In the genomic region with DNA sequence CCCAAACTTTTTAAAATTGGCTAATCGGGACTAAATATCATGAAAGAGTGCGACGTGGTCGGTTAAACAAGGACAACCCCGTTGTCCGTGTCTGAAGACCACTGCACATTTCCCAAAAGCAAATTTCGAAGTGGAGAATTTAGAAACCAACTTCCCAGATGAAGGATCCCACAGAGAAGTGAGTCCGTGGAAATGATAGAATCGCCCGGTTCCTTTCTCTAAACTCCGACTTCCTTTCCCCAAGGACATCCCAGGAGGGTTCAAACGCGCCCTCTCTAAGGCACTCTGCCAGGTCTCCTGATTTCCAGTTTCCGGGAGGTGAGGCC, we compare ENCODE assay signal across 12 cellular contexts. TPM values are rescaled to one million over a fixed set of nuclear protein-coding genes. Genes with fewer than 3 reads are reported as not detected.
DNase-seq lines count a peak whose midpoint lies in the region; ATAC-seq and TF ChIP-seq lines count a peak whose summit lies in the region.
"Had no signal": no experiment of that assay in that cellular context is flagged by ENCODE, and none has a peak within 500 bp of the region (broad histone marks: within the 10 kb centered on the region; RNA-seq: fewer than 3 reads in every experiment).

No MANE protein-coding gene starts in this region.

- H3K27ac ChIP-seq in liver (ENCODE audit: low read depth in 1 of 2, low read length in 2 of 2) (peak overlapping the region; percentile 56 to 65), suprapubic skin (no peak overlapping the region), prostate gland (peak overlapping the region in 1 of 2 donors; percentile 67)

- no peak for TF ChIP-seq POLR2A in suprapubic skin (IDR thresholded peaks at IDR 0.05)
- no peak for TF ChIP-seq POLR2A in prostate gland (IDR thresholded peaks at IDR 0.05)

- POLR2A ChIA-PET in activated CD8-positive, alpha-beta T cell treated with anti-CD3 and anti-CD28 coated beads for 36 hours (lab: Charles Lee), result no interaction called here

- H3K27ac Mint-ChIP-seq in activated CD8-positive, alpha-beta T cell treated with anti-CD3 and anti-CD28 coated beads for 36 hours, result no peak overlapping the region

- H3K36me3 ChIP-seq in liver (ENCODE audit: control insufficient read depth in 4 of 4, insufficient read depth in 3 of 4, low read depth in 1 of 4, low read length in 3 of 4), result peaks cover 0 to 2% (median 0%) of the 10 kb centered on the region in 4 donors
- H3K36me3 ChIP-seq in suprapubic skin, result peaks cover 7% of the 10 kb centered on the region
- H3K36me3 ChIP-seq in prostate gland, result no peaks in the 10 kb centered on the region

- no peak for TF ChIP-seq CTCF in activated CD8-positive, alpha-beta T cell treated with anti-CD3 and anti-CD28 coated beads for 36 hours (IDR thresholded peaks at IDR 0.05)
- TF ChIP-seq CTCF in liver (IDR thresholded peaks at IDR 0.05; ENCODE audit: low read depth, low read length, missing input control) (no peak), suprapubic skin (IDR thresholded peaks at IDR 0.05) (no peak), prostate gland (IDR thresholded peaks at IDR 0.05) (no peak)

- no peak for TF ChIP-seq EP300 in suprapubic skin (IDR thresholded peaks at IDR 0.05)

- H3K4me3 ChIP-seq in liver (ENCODE audit: low read depth in 1 of 3, low read length in 3 of 3) (peak overlapping the region in 2 of 3 donors; percentile 8 to 13), suprapubic skin (peak overlapping the region; percentile 92), prostate gland (no peak overlapping the region)

- no peaks in the 10 kb centered on the region for H3K27me3 ChIP-seq in liver (ENCODE audit: control insufficient read depth in 4 of 4, insufficient read depth in 4 of 4, low read length in 3 of 4)
- H3K27me3 ChIP-seq in suprapubic skin, result no peaks in the 10 kb centered on the region
- no peaks in the 10 kb centered on the region for H3K27me3 ChIP-seq in prostate gland (replicated peaks; ENCODE audit: insufficient read depth)

- peaks cover 20% of the 10 kb centered on the region for H3K4me1 Mint-ChIP-seq in activated T-cell treated with anti-CD3 and anti-CD28 coated beads, Interleukin-2, amount 50 U/mL, for 4 hours (ENCODE audit: low read depth)
- peaks cover 12% of the 10 kb centered on the region for H3K4me1 Mint-ChIP-seq in activated CD8-positive, alpha-beta T cell treated with anti-CD3 and anti-CD28 coated beads for 36 hours (ENCODE audit: low read depth)

- H3K9me3 ChIP-seq in liver (ENCODE audit: control insufficient read depth in 4 of 4, low read length in 3 of 4) (no peaks in the 10 kb centered on the region), suprapubic skin (no peaks in the 10 kb centered on the region), prostate gland (no peaks in the 10 kb centered on the region)

- no peak for TF ChIP-seq RAD21 in liver (IDR thresholded peaks at IDR 0.05)

- intact Hi-C loops in activated CD8-positive, alpha-beta T cell treated with anti-CD3 and anti-CD28 coated beads for 36 hours (cut with micrococcal nuclease), result loop anchor here (5.0 to 10.0 kb wide), 2 partner anchors 103 to 280 kb away; partner anchors contain the start of gene CFAP20
- intact Hi-C loops in prostate gland (cut with DNase I), result loop anchor here (5.0 to 10.0 kb wide), 3 partner anchors 103 to 470 kb away; partner anchors contain the start of genes CFAP20 and CSNK2A2

- peak overlapping the region; percentile 84 for H3K4me3 Mint-ChIP-seq in activated T-cell treated with anti-CD3 and anti-CD28 coated beads, Interleukin-2, amount 50 U/mL, for 4 hours
- peak overlapping the region; percentile 75 for H3K4me3 Mint-ChIP-seq in activated CD8-positive, alpha-beta T cell treated with anti-CD3 and anti-CD28 coated beads for 36 hours

- H3K27me3 Mint-ChIP-seq in activated T-cell treated with anti-CD3 and anti-CD28 coated beads, Interleukin-2, amount 50 U/mL, for 4 hours (ENCODE audit: low read depth), result peaks cover 8% of the 10 kb centered on the region
- H3K27me3 Mint-ChIP-seq in activated CD8-positive, alpha-beta T cell treated with anti-CD3 and anti-CD28 coated beads for 36 hours, result peaks cover 5% of the 10 kb centered on the region

- H3K4me1 ChIP-seq in liver (ENCODE audit: control insufficient read depth in 4 of 4, insufficient read depth in 4 of 4, low read length in 3 of 4) (peaks cover 8 to 53% (median 42%) of the 10 kb centered on the region in 4 donors), suprapubic skin (peaks cover 57% of the 10 kb centered on the region), prostate gland (replicated peaks) (peaks cover 35% of the 10 kb centered on the region)

- CTCF ChIA-PET in activated CD8-positive, alpha-beta T cell treated with anti-CD3 and anti-CD28 coated beads for 36 hours (lab: Charles Lee), result interaction anchor here (0.7 to 3.2 kb wide), 8 partner anchors 8 to 282 kb away, joined by 3 to 16 read pairs (median 6); partner anchors contain the start of gene CFAP20

- no peaks in the 10 kb centered on the region for H3K36me3 Mint-ChIP-seq in activated T-cell treated with anti-CD3 and anti-CD28 coated beads, Interleukin-2, amount 50 U/mL, for 4 hours (ENCODE audit: insufficient read depth)
- H3K36me3 Mint-ChIP-seq in activated CD8-positive, alpha-beta T cell treated with anti-CD3 and anti-CD28 coated beads for 36 hours (ENCODE audit: low read depth), result no peaks in the 10 kb centered on the region

- no peaks in the 10 kb centered on the region for H3K9me3 Mint-ChIP-seq in activated T-cell treated with anti-CD3 and anti-CD28 coated beads, Interleukin-2, amount 50 U/mL, for 4 hours
- H3K9me3 Mint-ChIP-seq in activated CD8-positive, alpha-beta T cell treated with anti-CD3 and anti-CD28 coated beads for 36 hours, result no peaks in the 10 kb centered on the region

- ATAC-seq in activated T-cell treated with anti-CD3 and anti-CD28 coated beads, Interleukin-2, amount 50 U/mL, for 4 hours, result no peak
- no peak for ATAC-seq in activated CD8-positive, alpha-beta T cell treated with anti-CD3 and anti-CD28 coated beads for 36 hours

- peak overlapping the region in 1 of 2 donors; percentile 17 for H3K9ac ChIP-seq in liver (ENCODE audit: low read depth in 1 of 2, low read length in 2 of 2)

- 41% methylated on average over 14 of the region's 14 CpGs for WGBS in liver
- WGBS in suprapubic skin, result 51% methylated on average over 14 of the region's 14 CpGs
- 77% methylated on average over 14 of the region's 14 CpGs for WGBS in prostate gland

- no peak for DNase-seq in activated T-cell treated with anti-CD3 and anti-CD28 coated beads, Interleukin-2, amount 50 U/mL, for 4 hours
- DNase-seq in activated T-cell treated with anti-CD3 and anti-CD28 coated beads, Interleukin-2, amount 50 U/mL, for 48 hours, result no peak
- DNase-seq in activated CD8-positive, alpha-beta T cell treated with anti-CD3 and anti-CD28 coated beads for 36 hours, result no peak
- DNase-seq in suprapubic skin (ENCODE audit: low spot score in 2 of 2), result no peak
- DNase-seq in OCI-M1 (lab: John Stamatoyannopoulos, UW), result no peak
- DNase-seq in prostate gland (ENCODE audit: low spot score), result no peak
- DNase-seq in NCI-H128 (lab: John Stamatoyannopoulos, UW; ENCODE audit: unreplicated experiment), result no peak
- DNase-seq: foreskin melanocyte, NCI-H2081 treated with DMSO at 0.1 percent for 48 hours had no signal

RNA-seq across cellular contexts. Expression of gene MMP15, which starts 1.2 kb away (rescaled TPM):
- 1 to 10 TPM in 1 of 3 donors, under 1 TPM in 2; 0.76 to 1.0 (median 0.95) TPM for total RNA-seq in activated T-cell treated with anti-CD3 and anti-CD28 coated beads, Interleukin-2, amount 50 U/mL, for 4 hours
- total RNA-seq in activated CD8-positive, alpha-beta T cell treated with anti-CD3 and anti-CD28 coated beads for 36 hours, result under 1 TPM; 0.25 to 0.63 TPM
- 10 to 100 TPM; 14.2 to 38.8 TPM for total RNA-seq in liver
- polyA plus RNA-seq in liver, result 10 to 100 TPM in 1 of 2 donors, 1 to 10 TPM in 1; 7.0 to 28.7 TPM
- total RNA-seq in suprapubic skin, result 1 to 10 TPM; 5.7 to 10.0 (median 8.2) TPM
- 100 to 1,000 TPM in 1 of 2 donors, 1 to 10 TPM in 1; 8.0 to 232 TPM for total RNA-seq in prostate gland

RNA-seq across cellular contexts. Expression of gene USB1, which starts 23.1 kb away (rescaled TPM):
- total RNA-seq in activated T-cell treated with anti-CD3 and anti-CD28 coated beads, Interleukin-2, amount 50 U/mL, for 4 hours, result 10 to 100 TPM; 75.0 to 78.8 (median 75.7) TPM
- 10 to 100 TPM; 32.9 to 37.5 TPM for total RNA-seq in activated CD8-positive, alpha-beta T cell treated with anti-CD3 and anti-CD28 coated beads for 36 hours
- 10 to 100 TPM in 1 of 2 donors, 1 to 10 TPM in 1; 8.9 to 40.7 TPM for total RNA-seq in liver
- polyA plus RNA-seq in liver, result 10 to 100 TPM; 23.7 to 32.8 TPM
- 10 to 100 TPM; 16.1 to 36.5 (median 19.8) TPM for total RNA-seq in suprapubic skin
- total RNA-seq in prostate gland, result 10 to 100 TPM; 22.6 to 74.1 TPM

RNA-seq across cellular contexts. Expression of gene ZNF319, which starts 23.8 kb away (rescaled TPM):
- total RNA-seq in activated T-cell treated with anti-CD3 and anti-CD28 coated beads, Interleukin-2, amount 50 U/mL, for 4 hours, result 1 to 10 TPM; 8.1 to 9.0 (median 8.3) TPM
- total RNA-seq in activated CD8-positive, alpha-beta T cell treated with anti-CD3 and anti-CD28 coated beads for 36 hours, result 1 to 10 TPM; 5.6 to 7.0 TPM
- total RNA-seq in liver (1 to 10 TPM; 2.6 TPM), suprapubic skin (10 to 100 TPM in 3 of 4 donors, 1 to 10 TPM in 1; 4.2 to 16.6 (median 11.6) TPM), prostate gland (10 to 100 TPM in 1 of 2 donors, 1 to 10 TPM in 1; 7.6 to 12.9 TPM)
- polyA plus RNA-seq in liver, result 1 to 10 TPM in 1 of 2 donors, under 1 TPM in 1; 0.64 to 3.4 TPM

RNA-seq across cellular contexts. Expression of gene CNGB1, which starts 53.4 kb away (rescaled TPM):
- not detected for total RNA-seq in activated T-cell treated with anti-CD3 and anti-CD28 coated beads, Interleukin-2, amount 50 U/mL, for 4 hours
- total RNA-seq in activated CD8-positive, alpha-beta T cell treated with anti-CD3 and anti-CD28 coated beads for 36 hours, result not detected
- total RNA-seq in liver (under 1 TPM; under 0.01 TPM), suprapubic skin (under 1 TPM in 1 of 4 donors, not detected in 3; 0.08 TPM), prostate gland (under 1 TPM in 1 of 2 donors, not detected in 1; 0.34 TPM)
- polyA plus RNA-seq in liver, result not detected
- total RNA-seq: skeletal muscle tissue, subcutaneous adipose tissue had no signal

Comparison
In these comparisons a context has a peak if more than half of its experiments do, and no peak if none do; other contexts are left out.
1. H3K4me3 ChIP-seq: peak in liver (2 of 3) and suprapubic skin (single experiment); none in prostate gland (0 of 2).